ENCODE assay signal across 1 cellular context in the genomic region with DNA sequence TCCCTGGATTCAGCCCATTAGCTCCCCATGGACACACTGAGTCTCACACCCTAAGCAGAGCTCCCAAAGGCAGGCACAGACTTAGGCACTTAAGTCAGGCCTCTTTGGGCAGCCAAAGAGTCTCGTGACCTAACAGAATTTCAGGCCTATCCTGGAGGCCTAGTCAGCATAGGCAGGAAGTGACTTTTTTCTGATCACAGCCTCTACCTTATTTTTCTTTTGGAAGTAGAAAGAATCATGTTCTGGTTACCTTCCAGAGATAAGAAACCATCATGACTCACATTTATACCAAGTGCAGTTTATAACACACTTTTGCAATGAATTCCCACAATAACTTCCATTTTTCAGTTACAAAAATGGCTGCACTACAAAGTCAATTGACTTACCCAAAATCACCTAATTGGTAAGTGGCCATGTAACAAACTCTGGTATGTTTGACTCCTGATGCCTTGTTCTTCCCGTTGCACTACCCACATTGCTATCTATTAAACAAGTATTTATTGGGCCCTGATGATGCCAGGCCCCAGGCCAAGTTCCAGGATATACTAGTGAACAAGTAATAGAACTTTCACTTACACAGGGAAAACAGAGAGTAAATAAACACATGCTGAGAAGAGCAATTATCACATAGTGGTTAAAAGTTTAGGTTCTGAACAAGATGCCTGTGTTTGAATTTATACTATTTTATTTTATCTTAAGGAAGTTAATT.
TF ChIP-seq lines count a peak whose summit lies in the region.

No MANE protein-coding gene starts in this region.

TF ChIP-seq in K562, 482 proteins besides CTCF, POLR2A, EP300 and RAD21 (continued from another document and continues in another):
- no peak for TF ChIP-seq ZNF436 (CRISPR knock-in tag; IDR thresholded peaks at IDR 0.05)
- TF ChIP-seq CTBP1 (IDR thresholded peaks at IDR 0.05; ENCODE audit: borderline replicate concordance), result 0 out of 2 replicates have a peak, but pooled peaks have one; percentile 13
- no peak for TF ChIP-seq ERF (CRISPR knock-in tag; IDR thresholded peaks at IDR 0.05)
- TF ChIP-seq, protein P1, sequence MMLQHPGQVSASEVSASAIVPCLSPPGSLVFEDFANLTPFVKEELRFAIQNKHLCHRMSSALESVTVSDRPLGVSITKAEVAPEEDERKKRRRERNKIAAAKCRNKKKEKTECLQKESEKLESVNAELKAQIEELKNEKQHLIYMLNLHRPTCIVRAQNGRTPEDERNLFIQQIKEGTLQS (IDR thresholded peaks at IDR 0.05), result peak; percentile 27; the same call in 1 of the 2 replicates
- TF ChIP-seq, protein P1 (CRISPR knock-in tag; conservative IDR thresholded peaks at IDR 0.05), result no peak
- TF ChIP-seq SMARCB1 (IDR thresholded peaks at IDR 0.05; ENCODE audit: insufficient read length, low read depth), result no peak
- no peak for TF ChIP-seq GATA2 (CRISPR knock-in tag; IDR thresholded peaks at IDR 0.05)
- TF ChIP-seq, protein P2, sequence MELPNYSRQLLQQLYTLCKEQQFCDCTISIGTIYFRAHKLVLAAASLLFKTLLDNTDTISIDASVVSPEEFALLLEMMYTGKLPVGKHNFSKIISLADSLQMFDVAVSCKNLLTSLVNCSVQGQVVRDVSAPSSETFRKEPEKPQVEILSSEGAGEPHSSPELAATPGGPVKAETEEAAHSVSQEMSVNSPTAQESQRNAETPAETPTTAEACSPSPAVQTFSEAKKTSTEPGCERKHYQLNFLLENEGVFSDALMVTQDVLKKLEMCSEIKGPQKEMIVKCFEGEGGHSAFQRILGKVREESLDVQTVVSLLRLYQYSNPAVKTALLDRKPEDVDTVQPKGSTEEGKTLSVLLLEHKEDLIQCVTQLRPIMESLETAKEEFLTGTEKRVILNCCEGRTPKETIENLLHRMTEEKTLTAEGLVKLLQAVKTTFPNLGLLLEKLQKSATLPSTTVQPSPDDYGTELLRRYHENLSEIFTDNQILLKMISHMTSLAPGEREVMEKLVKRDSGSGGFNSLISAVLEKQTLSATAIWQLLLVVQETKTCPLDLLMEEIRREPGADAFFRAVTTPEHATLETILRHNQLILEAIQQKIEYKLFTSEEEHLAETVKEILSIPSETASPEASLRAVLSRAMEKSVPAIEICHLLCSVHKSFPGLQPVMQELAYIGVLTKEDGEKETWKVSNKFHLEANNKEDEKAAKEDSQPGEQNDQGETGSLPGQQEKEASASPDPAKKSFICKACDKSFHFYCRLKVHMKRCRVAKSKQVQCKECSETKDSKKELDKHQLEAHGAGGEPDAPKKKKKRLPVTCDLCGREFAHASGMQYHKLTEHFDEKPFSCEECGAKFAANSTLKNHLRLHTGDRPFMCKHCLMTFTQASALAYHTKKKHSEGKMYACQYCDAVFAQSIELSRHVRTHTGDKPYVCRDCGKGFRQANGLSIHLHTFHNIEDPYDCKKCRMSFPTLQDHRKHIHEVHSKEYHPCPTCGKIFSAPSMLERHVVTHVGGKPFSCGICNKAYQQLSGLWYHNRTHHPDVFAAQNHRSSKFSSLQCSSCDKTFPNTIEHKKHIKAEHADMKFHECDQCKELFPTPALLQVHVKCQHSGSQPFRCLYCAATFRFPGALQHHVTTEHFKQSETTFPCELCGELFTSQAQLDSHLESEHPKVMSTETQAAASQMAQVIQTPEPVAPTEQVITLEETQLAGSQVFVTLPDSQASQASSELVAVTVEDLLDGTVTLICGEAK (IDR thresholded peaks at IDR 0.05), result no peak
- TF ChIP-seq, protein P2 (CRISPR knock-in tag; IDR thresholded peaks at IDR 0.05), result no peak
- TF ChIP-seq, protein P3, sequence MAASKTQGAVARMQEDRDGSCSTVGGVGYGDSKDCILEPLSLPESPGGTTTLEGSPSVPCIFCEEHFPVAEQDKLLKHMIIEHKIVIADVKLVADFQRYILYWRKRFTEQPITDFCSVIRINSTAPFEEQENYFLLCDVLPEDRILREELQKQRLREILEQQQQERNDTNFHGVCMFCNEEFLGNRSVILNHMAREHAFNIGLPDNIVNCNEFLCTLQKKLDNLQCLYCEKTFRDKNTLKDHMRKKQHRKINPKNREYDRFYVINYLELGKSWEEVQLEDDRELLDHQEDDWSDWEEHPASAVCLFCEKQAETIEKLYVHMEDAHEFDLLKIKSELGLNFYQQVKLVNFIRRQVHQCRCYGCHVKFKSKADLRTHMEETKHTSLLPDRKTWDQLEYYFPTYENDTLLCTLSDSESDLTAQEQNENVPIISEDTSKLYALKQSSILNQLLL (CRISPR knock-in tag; IDR thresholded peaks at IDR 0.05; ENCODE audit: borderline replicate concordance), result no peak
- TF ChIP-seq TCF7 (IDR thresholded peaks at IDR 0.05; ENCODE audit: borderline replicate concordance), result no peak
- TF ChIP-seq, protein P4, sequence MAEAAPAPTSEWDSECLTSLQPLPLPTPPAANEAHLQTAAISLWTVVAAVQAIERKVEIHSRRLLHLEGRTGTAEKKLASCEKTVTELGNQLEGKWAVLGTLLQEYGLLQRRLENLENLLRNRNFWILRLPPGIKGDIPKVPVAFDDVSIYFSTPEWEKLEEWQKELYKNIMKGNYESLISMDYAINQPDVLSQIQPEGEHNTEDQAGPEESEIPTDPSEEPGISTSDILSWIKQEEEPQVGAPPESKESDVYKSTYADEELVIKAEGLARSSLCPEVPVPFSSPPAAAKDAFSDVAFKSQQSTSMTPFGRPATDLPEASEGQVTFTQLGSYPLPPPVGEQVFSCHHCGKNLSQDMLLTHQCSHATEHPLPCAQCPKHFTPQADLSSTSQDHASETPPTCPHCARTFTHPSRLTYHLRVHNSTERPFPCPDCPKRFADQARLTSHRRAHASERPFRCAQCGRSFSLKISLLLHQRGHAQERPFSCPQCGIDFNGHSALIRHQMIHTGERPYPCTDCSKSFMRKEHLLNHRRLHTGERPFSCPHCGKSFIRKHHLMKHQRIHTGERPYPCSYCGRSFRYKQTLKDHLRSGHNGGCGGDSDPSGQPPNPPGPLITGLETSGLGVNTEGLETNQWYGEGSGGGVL (CRISPR knock-in tag; IDR thresholded peaks at IDR 0.05), result no peak
- TF ChIP-seq ZBTB7A (IDR thresholded peaks at IDR 0.05; ENCODE audit: borderline replicate concordance, control insufficient read depth, low read depth, low read length), result no peak
- TF ChIP-seq GATAD2A (IDR thresholded peaks at IDR 0.05), result no peak
- no peak for TF ChIP-seq PHF21A (IDR thresholded peaks at IDR 0.05; ENCODE audit: borderline replicate concordance, low read depth)
- TF ChIP-seq CBX3 (IDR thresholded peaks at IDR 0.05; ENCODE audit: borderline replicate concordance in 1 of 2, low read length in 2 of 2), result peak in 1 of 2 experiments; percentile 75; a peak in 1 of 3 replicates
- no peak for TF ChIP-seq C11orf30 (IDR thresholded peaks at IDR 0.05; ENCODE audit: low read depth)
- TF ChIP-seq NR2C1 (IDR thresholded peaks at IDR 0.05), result no peak
- TF ChIP-seq NR2C1 (tag; IDR thresholded peaks at IDR 0.05), result no peak
- TF ChIP-seq ZNF75A (CRISPR knock-in tag; IDR thresholded peaks at IDR 0.05), result no peak
- peak; percentile 69 for TF ChIP-seq TFE3 (CRISPR knock-in tag; IDR thresholded peaks at IDR 0.05)
- no peak for TF ChIP-seq SRSF1 (IDR thresholded peaks at IDR 0.05; ENCODE audit: low read depth, low read length)
- TF ChIP-seq FOXA1 (IDR thresholded peaks at IDR 0.05; ENCODE audit: borderline replicate concordance), result no peak
- TF ChIP-seq, protein P5, sequence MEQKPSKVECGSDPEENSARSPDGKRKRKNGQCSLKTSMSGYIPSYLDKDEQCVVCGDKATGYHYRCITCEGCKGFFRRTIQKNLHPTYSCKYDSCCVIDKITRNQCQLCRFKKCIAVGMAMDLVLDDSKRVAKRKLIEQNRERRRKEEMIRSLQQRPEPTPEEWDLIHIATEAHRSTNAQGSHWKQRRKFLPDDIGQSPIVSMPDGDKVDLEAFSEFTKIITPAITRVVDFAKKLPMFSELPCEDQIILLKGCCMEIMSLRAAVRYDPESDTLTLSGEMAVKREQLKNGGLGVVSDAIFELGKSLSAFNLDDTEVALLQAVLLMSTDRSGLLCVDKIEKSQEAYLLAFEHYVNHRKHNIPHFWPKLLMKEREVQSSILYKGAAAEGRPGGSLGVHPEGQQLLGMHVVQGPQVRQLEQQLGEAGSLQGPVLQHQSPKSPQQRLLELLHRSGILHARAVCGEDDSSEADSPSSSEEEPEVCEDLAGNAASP (IDR thresholded peaks at IDR 0.05), result no peak
- no peak for TF ChIP-seq MTA3 (IDR thresholded peaks at IDR 0.05; ENCODE audit: borderline replicate concordance)
- TF ChIP-seq ZNF431 (CRISPR knock-in tag; IDR thresholded peaks at IDR 0.05), result no peak
- no peak for TF ChIP-seq ZNF134 (CRISPR knock-in tag; conservative IDR thresholded peaks at IDR 0.05)
- no peak for TF ChIP-seq ZSCAN32 (CRISPR knock-in tag; IDR thresholded peaks at IDR 0.05)
- peak; percentile 52; the same call in 1 of the 2 replicates for TF ChIP-seq BHLHE40 (IDR thresholded peaks at IDR 0.05; ENCODE audit: low read length)
- TF ChIP-seq HDGF (IDR thresholded peaks at IDR 0.05), result no peak
- no peak for TF ChIP-seq HMG20B (CRISPR knock-in tag; IDR thresholded peaks at IDR 0.05)
- TF ChIP-seq DNMT1 (IDR thresholded peaks at IDR 0.05), result no peak
